ENCODE assay signal across 35 cellular contexts in the genomic region with DNA sequence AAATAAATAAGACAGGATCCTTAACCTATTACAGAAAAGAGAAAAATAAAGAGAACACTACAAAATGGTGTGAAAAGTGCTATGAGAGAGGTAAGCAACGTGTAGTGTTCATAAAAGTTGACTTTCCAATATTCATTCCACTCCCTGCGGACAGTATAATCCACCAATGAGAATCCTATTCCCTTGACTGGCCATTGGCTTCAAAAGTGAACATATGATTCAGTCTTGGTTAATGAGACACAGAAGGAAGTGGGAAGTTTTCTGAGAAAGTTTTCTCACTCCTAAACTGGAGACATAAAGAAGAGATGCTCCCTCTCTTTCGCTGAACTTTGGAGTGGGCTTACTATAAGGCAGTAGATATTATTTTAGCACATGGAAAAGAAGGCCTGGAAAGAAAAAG.
"Had no signal": no experiment of that assay in that cellular context is flagged by ENCODE, and none has a peak within 500 bp of the region (broad histone marks: within the 10 kb centered on the region; RNA-seq: fewer than 3 reads in every experiment).

No MANE protein-coding gene starts in this region.

- H3K27ac ChIP-seq: KMS-11 had no signal

- H3K4me3 ChIP-seq: MG63 had no signal

- H3K4me2 ChIP-seq: KMS-11 had no signal

- H3K9ac ChIP-seq: KMS-11 had no signal

- H3K9me3 ChIP-seq: MG63 had no signal

- H3K27me3 ChIP-seq: MG63 had no signal

- DNase-seq: Karpas-422, Kasumi-1, KG1, MG63, MM.1S, MV-4-11, NCI-H1048, NCI-H1092, NCI-H1092 treated with DMSO at 0.1 percent for 48 hours, NCI-H1105, NCI-H1105 treated with DMSO at 0.1 percent for 48 hours, NCI-H1417, NCI-H1417 treated with DMSO at 0.1 percent for 48 hours, NCI-H1436, NCI-H1436 treated with DMSO at 0.1 percent for 48 hours, NCI-H146, NCI-H1694, NCI-H1694 treated with DMSO at 0.1 percent for 48 hours, NCI-H187, NCI-H187 treated with DMSO at 0.1 percent for 48 hours, NCI-H1930, NCI-H2029, NCI-H2029 treated with DMSO at 0.1 percent for 48 hours, NCI-H2081, NCI-H2081 treated with DMSO at 0.1 percent for 48 hours, NCI-H2107, NCI-H2171, NCI-H2171 treated with DMSO at 0.1 percent for 48 hours, NCI-H2227 treated with DMSO at 0.1 percent for 48 hours, NCI-H226, NCI-H345, NCI-H446 treated with DMSO at 0.1 percent for 48 hours, NCI-H510A, NCI-H510A treated with DMSO at 0.1 percent for 48 hours had no signal
